30 cellular contexts compared by ENCODE assay signal in genomic region chr4:35286434-35286833, GRCh38.
"Had no signal": no experiment of that assay in that cellular context is flagged by ENCODE, and none has a peak within 500 bp of the region (broad histone marks: within the 10 kb centered on the region; RNA-seq: fewer than 3 reads in every experiment).

No MANE protein-coding gene starts in this region.

- H3K9me3 ChIP-seq: ovary, psoas muscle, thoracic aorta, thyroid gland, tibial nerve, upper lobe of left lung, vagina had no signal

- FAIRE-seq: urothelium cell line had no signal

- H3K27ac ChIP-seq: neural progenitor cell, ovary, parathyroid adenoma, psoas muscle, skin epidermis, spleen, thoracic aorta, thyroid gland, tibial nerve, upper lobe of left lung, vagina had no signal

- H3K4me2 ChIP-seq: neural progenitor cell, smooth muscle cell had no signal

- H3K36me3 ChIP-seq: neural progenitor cell, ovary, spleen, thoracic aorta, thyroid gland, tibial nerve, upper lobe of left lung, vagina had no signal

- H3K4me3 ChIP-seq: neural progenitor cell, ovary, psoas muscle, skin epidermis, smooth muscle cell, spleen, thoracic aorta, thyroid gland, tibial nerve, upper lobe of left lung, vagina had no signal

- H2AFZ ChIP-seq: parathyroid adenoma had no signal

- H3K79me2 ChIP-seq: parathyroid adenoma had no signal

- H3K9ac ChIP-seq: neural progenitor cell, parathyroid adenoma had no signal

- DNase-seq: naive thymus-derived CD4-positive, alpha-beta T cell; natural killer cell; occipital lobe; ovary; posterior cingulate gyrus; psoas muscle; right cardiac atrium; spleen; stimulated activated CD4-positive, alpha-beta T cell treated with anti-CD3 and anti-CD28 coated beads, Interleukin-12 subunit alpha, Interleukin-12 subunit beta, amount 100 ng/mL, for 4 hours; stimulated activated CD4-positive, alpha-beta T cell treated with anti-CD3 and anti-CD28 coated beads, Interleukin-1b, Interleukin-23, amount 100 ng/mL, for 48 hours; stimulated activated CD4-positive, alpha-beta T cell treated with anti-CD3 and anti-CD28 coated beads, Interleukin-4, amount 100 ng/mL, for 1 hour; stimulated activated CD4-positive, alpha-beta T cell treated with anti-CD3 and anti-CD28 coated beads, Interleukin-4, amount 100 ng/mL, for 4 hours; stimulated activated CD8-positive, alpha-beta memory T cell treated with anti-CD3 and anti-CD28 coated beads, Interleukin-4, amount 100 ng/mL, for 48 hours; stimulated activated naive CD4-positive, alpha-beta T cell; stimulated activated naive CD8-positive, alpha-beta T cell treated with anti-CD3 and anti-CD28 coated beads, Interleukin-15, amount 100 ng/mL, for 72 hours; stimulated activated naive CD8-positive, alpha-beta T cell treated with anti-CD3 and anti-CD28 coated beads, Interleukin-15, Interleukin-2, amounts not matched to agents 100 U/mL and 50 U/mL, for 24 hours; substantia nigra; thyroid gland; trophoblast cell had no signal

- H3K27me3 ChIP-seq: neural progenitor cell, ovary, spleen, thyroid gland, tibial nerve, upper lobe of left lung, vagina had no signal

- ATAC-seq: naive thymus-derived CD4-positive, alpha-beta T cell; natural killer cell; psoas muscle; right cardiac atrium; sciatic nerve; stimulated activated memory B cell treated with anti-CD40 and anti-IgM and Interleukin-4, amounts not matched to agents 10 μg/mL and 1 μg/mL and 100 μg/mL, for 72 hours; stimulated activated naive CD8-positive, alpha-beta T cell treated with anti-CD3 and anti-CD28 coated beads, Interleukin-15, amount 100 ng/mL, for 72 hours; stimulated activated naive CD8-positive, alpha-beta T cell treated with anti-CD3 and anti-CD28 coated beads, Interleukin-15, Interleukin-2, amounts not matched to agents 100 U/mL and 50 U/mL, for 24 hours had no signal

- H3K4me1 ChIP-seq: neural progenitor cell, parathyroid adenoma, psoas muscle, spleen, thyroid gland, tibial nerve, upper lobe of left lung, vagina had no signal
